Comparison of ENCODE assay signal across 8 cellular contexts in genomic region chr1:19341201-19342076, GRCh38. TPM values are rescaled to one million over a fixed set of nuclear protein-coding genes. Genes with fewer than 3 reads are reported as not detected.
DNase-seq lines count a peak whose midpoint lies in the region; ATAC-seq and TF ChIP-seq lines count a peak whose summit lies in the region.

No MANE protein-coding gene starts in this region.

- ATAC-seq in esophagus mucosa: peak; percentile 66
- peak; percentile 80 to 97 (median 80) for ATAC-seq in natural killer cell
- ATAC-seq in stimulated activated memory B cell treated with anti-CD40 and anti-IgM and Interleukin-4, amounts not matched to agents 10 μg/mL and 1 μg/mL and 100 μg/mL, for 72 hours: peak; percentile 60
- ATAC-seq in HG03460 (IDR thresholded peaks at IDR 0.05; ENCODE audit: unreplicated experiment): no peak

- no peaks in the 10 kb centered on the region for H3K36me3 Mint-ChIP-seq in natural killer cell
- peaks cover 82% of the 10 kb centered on the region for H3K36me3 Mint-ChIP-seq in stimulated activated memory B cell treated with anti-CD40 and anti-IgM and Interleukin-4, amounts not matched to agents 10 μg/mL and 1 μg/mL and 100 μg/mL, for 72 hours

- no peak overlapping the region for H3K4me2 ChIP-seq in OCI-LY1 (ENCODE audit: low read length)

- H3K27ac Mint-ChIP-seq in natural killer cell: peak overlapping the region; percentile 19 to 22
- peak overlapping the region; percentile 75 for H3K27ac Mint-ChIP-seq in stimulated activated memory B cell treated with anti-CD40 and anti-IgM and Interleukin-4, amounts not matched to agents 10 μg/mL and 1 μg/mL and 100 μg/mL, for 72 hours

- TF ChIP-seq CTCF in AG10803 (conservative IDR thresholded peaks at IDR 0.05; ENCODE audit: low read length): peak; percentile 90
- peak; percentile 85 for TF ChIP-seq CTCF in OCI-LY1 (IDR thresholded peaks at IDR 0.05; ENCODE audit: low read length)
- TF ChIP-seq CTCF in natural killer cell (IDR thresholded peaks at IDR 0.05): peak; percentile 91

- H3K9ac ChIP-seq in OCI-LY1 (ENCODE audit: low read length): no peak overlapping the region

- no peaks in the 10 kb centered on the region for H3K9me3 ChIP-seq in OCI-LY1 (ENCODE audit: low read length)

- H3K27me3 Mint-ChIP-seq in natural killer cell (ENCODE audit: low read depth in 2 of 2): no peaks in the 10 kb centered on the region
- H3K27me3 Mint-ChIP-seq in stimulated activated memory B cell treated with anti-CD40 and anti-IgM and Interleukin-4, amounts not matched to agents 10 μg/mL and 1 μg/mL and 100 μg/mL, for 72 hours: no peaks in the 10 kb centered on the region

- intact Hi-C loops in natural killer cell (cut with micrococcal nuclease): loop anchor here (5.0 kb wide), 1 partner anchor 311 kb away; no protein-coding TSS in a partner anchor

- H3K9me2 ChIP-seq in OCI-LY1 (ENCODE audit: low read depth, low read length): no peaks in the 10 kb centered on the region

- H3K79me2 ChIP-seq in OCI-LY1 (ENCODE audit: insufficient read depth, low read length): no peaks in the 10 kb centered on the region

- H3K27me3 ChIP-seq in H7 (ENCODE audit: control insufficient read depth, insufficient read depth, low read length): no peaks in the 10 kb centered on the region
- H3K27me3 ChIP-seq in OCI-LY1 (ENCODE audit: insufficient read depth, low read length): no peaks in the 10 kb centered on the region

- no peaks in the 10 kb centered on the region for H3K4me1 ChIP-seq in OCI-LY1 (ENCODE audit: insufficient read depth, low read length, severe bottlenecking)

- H3F3A ChIP-seq in OCI-LY1 (ENCODE audit: insufficient read depth, low read length): no peaks in the 10 kb centered on the region

- no peak overlapping the region for H2AFZ ChIP-seq in OCI-LY1 (ENCODE audit: low read length)

- peaks cover 0 to 5% of the 10 kb centered on the region in 2 donors for H3K4me1 Mint-ChIP-seq in natural killer cell
- H3K4me1 Mint-ChIP-seq in stimulated activated memory B cell treated with anti-CD40 and anti-IgM and Interleukin-4, amounts not matched to agents 10 μg/mL and 1 μg/mL and 100 μg/mL, for 72 hours: peaks cover 20% of the 10 kb centered on the region

- no peaks in the 10 kb centered on the region for H4K20me1 ChIP-seq in OCI-LY1 (ENCODE audit: insufficient read depth, low read length)

- H3K36me3 ChIP-seq in H7 (replicated peaks; ENCODE audit: control insufficient read depth, insufficient read depth, low read length) (peaks cover 14% of the 10 kb centered on the region), OCI-LY1 (ENCODE audit: insufficient read depth, low read length) (peaks cover 4% of the 10 kb centered on the region; the same call in 1 of the 2 replicates)

- H3K4me3 Mint-ChIP-seq in natural killer cell: no peak overlapping the region
- no peak overlapping the region for H3K4me3 Mint-ChIP-seq in stimulated activated memory B cell treated with anti-CD40 and anti-IgM and Interleukin-4, amounts not matched to agents 10 μg/mL and 1 μg/mL and 100 μg/mL, for 72 hours

- no peak overlapping the region for H3K4me3 ChIP-seq in AG10803 (ENCODE audit: low read length)
- H3K4me3 ChIP-seq in H7 (ENCODE audit: insufficient read depth, low read depth, low read length): no peak overlapping the region
- no peak overlapping the region for H3K4me3 ChIP-seq in OCI-LY1 (ENCODE audit: low read depth, low read length, poor library complexity, severe bottlenecking)

- DNase-seq in AG10803 (ENCODE audit: low read depth): peak; percentile 74
- DNase-seq in H7: peak; percentile 97
- DNase-seq in activated T-cell treated with anti-CD3 and anti-CD28 coated beads for 4 hours: peak; percentile 62
- DNase-seq in natural killer cell: peak; percentile 71

- H3K9me3 Mint-ChIP-seq in natural killer cell: no peaks in the 10 kb centered on the region
- no peaks in the 10 kb centered on the region for H3K9me3 Mint-ChIP-seq in stimulated activated memory B cell treated with anti-CD40 and anti-IgM and Interleukin-4, amounts not matched to agents 10 μg/mL and 1 μg/mL and 100 μg/mL, for 72 hours

- no peak overlapping the region for H3K27ac ChIP-seq in OCI-LY1 (ENCODE audit: low read depth, low read length, poor library complexity, severe bottlenecking)

RNA-seq across cellular contexts. Expression of gene SLC66A1, which starts 29.3 kb away (rescaled TPM):
- 25.7 and 29.5 TPM in 2 replicates for total RNA-seq in H7 (2014; rRNA removed; shearing (Covaris generic))
- total RNA-seq in esophagus mucosa: 6.9 TPM
- 1 to 10 TPM; 5.8 to 8.5 (median 7.6) TPM for total RNA-seq in natural killer cell

RNA-seq across cellular contexts. Expression of gene AKR7A2, which starts 29.5 kb away (rescaled TPM):
- total RNA-seq in H7 (2014; rRNA removed; shearing (Covaris generic)): 90.2 and 92.4 TPM in 2 replicates
- total RNA-seq in esophagus mucosa: 50.2 TPM
- total RNA-seq in natural killer cell: 10 to 100 TPM; 25.5 to 31.9 (median 28.9) TPM

RNA-seq across cellular contexts. Expression of gene AKR7A3, which starts 52.9 kb away (rescaled TPM):
- 0.69 and 1.8 TPM in 2 replicates for total RNA-seq in H7 (2014; rRNA removed; shearing (Covaris generic))
- total RNA-seq in esophagus mucosa (0.88 TPM), natural killer cell (1 to 10 TPM; 1.1 to 2.0 (median 1.5) TPM)
